Comparison of ENCODE assay signal across 16 cellular contexts in the genomic region with DNA sequence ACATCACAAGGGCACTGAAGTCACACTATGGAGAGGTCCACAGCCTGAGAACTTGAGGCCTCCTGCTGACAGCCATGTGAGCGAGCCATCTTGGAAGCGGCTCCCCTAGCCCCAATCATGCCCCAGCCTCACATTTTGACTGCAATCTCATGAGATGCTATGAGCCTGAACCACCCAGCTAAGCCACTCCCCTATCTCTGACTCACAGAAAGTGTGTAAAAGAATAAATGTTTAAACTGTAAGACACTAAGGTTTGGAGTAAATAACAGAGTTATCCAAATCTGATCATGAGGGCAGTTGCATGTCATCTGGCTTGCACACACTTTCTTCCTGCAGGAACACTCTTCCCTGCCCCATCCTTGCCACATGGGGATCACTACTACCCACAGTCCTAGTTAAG.
DNase-seq lines count a peak whose midpoint lies in the region; ATAC-seq and TF ChIP-seq lines count a peak whose summit lies in the region.
"Had no signal": no experiment of that assay in that cellular context is flagged by ENCODE, and none has a peak within 500 bp of the region (broad histone marks: within the 10 kb centered on the region; RNA-seq: fewer than 3 reads in every experiment).

No MANE protein-coding gene starts in this region.

- DNase-seq in activated T-cell treated with anti-CD3 and anti-CD28 coated beads, Interleukin-2, amount 50 U/mL, for 24 hours, result no peak
- no peak for DNase-seq in activated T-cell treated with anti-CD3 and anti-CD28 coated beads for 4 hours
- peak; percentile 69 for DNase-seq in PC-3
- DNase-seq in fibroblast of lung (ENCODE audit: low read depth in 2 of 2), result peak in 1 of 2 donors; percentile 69
- DNase-seq in spleen, result no peak
- no peak for DNase-seq in RKO (ENCODE audit: low spot score)
- DNase-seq: activated T-cell treated with anti-CD3 and anti-CD28 coated beads, Interleukin-2, amount 50 U/mL, for 1 hour; brain microvascular endothelial cell; hippocampal formation; NCI-H1930; NCI-H82; SHP77 treated with DMSO at 0.1 percent for 48 hours had no signal

- peak; percentile 77 for ATAC-seq in PC-3
- ATAC-seq in HG03432 (IDR thresholded peaks at IDR 0.05; ENCODE audit: unreplicated experiment), result no peak
- no peak for ATAC-seq in HG03196 (IDR thresholded peaks at IDR 0.05; ENCODE audit: unreplicated experiment)

- WGBS in spleen, 5 donors, result 82 to 100% (median 100%) methylated on average over 2 of the region's 2 CpGs

- peak overlapping the region; percentile 32 for H3K4me3 Mint-ChIP-seq in activated T-cell treated with anti-CD3 and anti-CD28 coated beads, Interleukin-2, amount 50 U/mL, for 24 hours
- H3K4me3 Mint-ChIP-seq: type B pancreatic cell had no signal

- CTCF ChIA-PET in PC-3 (lab: Charles Lee), result interaction anchor here (0.6 kb wide), 1 partner anchor 17 kb away, joined by 3 read pairs; no protein-coding TSS in a partner anchor

- H3K9ac ChIP-seq in PC-3 (ENCODE audit: low read length), result no peak overlapping the region
- no peak overlapping the region for H3K9ac ChIP-seq in fibroblast of lung (ENCODE audit: insufficient read depth, low read length)

- no peaks in the 10 kb centered on the region for H4K20me1 ChIP-seq in PC-3 (ENCODE audit: low read length)
- H4K20me1 ChIP-seq in fibroblast of lung (ENCODE audit: control insufficient read depth, extremely low read depth, insufficient read depth, low read length), result no peaks in the 10 kb centered on the region

- H2AFZ ChIP-seq in PC-3 (ENCODE audit: low read length) (no peak overlapping the region), fibroblast of lung (ENCODE audit: low read length) (no peak overlapping the region)

- no peak overlapping the region for H3K4me3 ChIP-seq in PC-3 (ENCODE audit: low read length)
- no peak overlapping the region for H3K4me3 ChIP-seq in fibroblast of lung (replicated peaks in 1 of 4; ENCODE audit: control extremely low read depth in 1 of 4, insufficient read depth in 1 of 4, low read depth in 3 of 4, low read length in 4 of 4)
- no peak overlapping the region for H3K4me3 ChIP-seq in spleen
- H3K4me3 ChIP-seq: skin epidermis had no signal

- H3K27me3 Mint-ChIP-seq in activated T-cell treated with anti-CD3 and anti-CD28 coated beads, Interleukin-2, amount 50 U/mL, for 24 hours, result no peaks in the 10 kb centered on the region
- H3K27me3 Mint-ChIP-seq: type B pancreatic cell had no signal

- H3K9me3 ChIP-seq in PC-3 (ENCODE audit: low read length) (no peaks in the 10 kb centered on the region), fibroblast of lung (ENCODE audit: control insufficient read depth, insufficient read depth, low read depth, low read length) (no peaks in the 10 kb centered on the region), spleen (no peaks in the 10 kb centered on the region)

- H3K27ac ChIP-seq in PC-3 (ENCODE audit: low read length), result peak overlapping the region; percentile 25
- peak overlapping the region; percentile 56 for H3K27ac ChIP-seq in fibroblast of lung (ENCODE audit: insufficient read depth, low read length)
- peak overlapping the region in 7 of 8 donors; percentile 1 to 80 (median 49) for H3K27ac ChIP-seq in spleen
- H3K27ac ChIP-seq: brain microvascular endothelial cell had no signal

- peaks cover 8% of the 10 kb centered on the region for H3F3A ChIP-seq in PC-3 (ENCODE audit: low read length, unreplicated experiment)

- peaks cover 63% of the 10 kb centered on the region for H3K36me3 Mint-ChIP-seq in activated T-cell treated with anti-CD3 and anti-CD28 coated beads, Interleukin-2, amount 50 U/mL, for 24 hours (ENCODE audit: low read depth)

- no TSS peak for BruUV-seq in PC-3 (replicated peaks; lab: Mats Ljungman, UMichigan)

- no peak for TF ChIP-seq POLR2A in spleen (IDR thresholded peaks at IDR 0.05)

- intact Hi-C loops in PC-3 (cut with micrococcal nuclease) (loop anchor here (5.0 kb wide), 1 partner anchor 118 kb away; no protein-coding TSS in a partner anchor), spleen (cut with DNase I; ENCODE audit: low total_unique reads) (no loop called here)

- H3K27me3 ChIP-seq in PC-3 (ENCODE audit: low read length), result no peaks in the 10 kb centered on the region
- no peaks in the 10 kb centered on the region for H3K27me3 ChIP-seq in fibroblast of lung (ENCODE audit: control insufficient read depth, insufficient read depth, low read length)
- H3K27me3 ChIP-seq in spleen (replicated peaks in 1 of 7), result no peaks in the 10 kb centered on the region
- H3K27me3 ChIP-seq: brain microvascular endothelial cell had no signal

- no peaks in the 10 kb centered on the region for H3K9me2 ChIP-seq in PC-3 (replicated peaks; ENCODE audit: low read length)

- POLR2A ChIA-PET in PC-3 (lab: Charles Lee; ENCODE audit: unreplicated experiment), result interaction anchor here (0.6 kb wide), 1 partner anchor 33 kb away, joined by 3 read pairs; no protein-coding TSS in a partner anchor

- H3K79me2 ChIP-seq in PC-3 (ENCODE audit: low read length) (no peaks in the 10 kb centered on the region), fibroblast of lung (ENCODE audit: control insufficient read depth, insufficient read depth, low read length) (peaks cover 24% of the 10 kb centered on the region)

- H3K4me1 Mint-ChIP-seq in activated T-cell treated with anti-CD3 and anti-CD28 coated beads, Interleukin-2, amount 50 U/mL, for 24 hours (ENCODE audit: low read depth), result peaks cover 84% of the 10 kb centered on the region

- H3K36me3 ChIP-seq in PC-3 (ENCODE audit: low read depth, low read length) (no peaks in the 10 kb centered on the region), fibroblast of lung (ENCODE audit: control insufficient read depth, insufficient read depth, low read length) (no peaks in the 10 kb centered on the region), spleen (peaks cover 0 to 6% (median 0%) of the 10 kb centered on the region in 6 donors)
- H3K36me3 ChIP-seq: brain microvascular endothelial cell had no signal

- TF ChIP-seq CTCF in PC-3 (conservative IDR thresholded peaks at IDR 0.05; ENCODE audit: low read depth, low read length) (no peak), fibroblast of lung (conservative IDR thresholded peaks at IDR 0.05 in 1 of 2, IDR thresholded peaks at IDR 0.05 in 1 of 2; ENCODE audit: low read depth in 1 of 2, low read length in 2 of 2) (no peak), spleen (IDR thresholded peaks at IDR 0.05 in 8 of 11, conservative IDR thresholded peaks at IDR 0.05 in 3 of 11) (no peak)

- peak overlapping the region; percentile 96 for H3K27ac Mint-ChIP-seq in activated T-cell treated with anti-CD3 and anti-CD28 coated beads, Interleukin-2, amount 50 U/mL, for 24 hours
- H3K27ac Mint-ChIP-seq: type B pancreatic cell had no signal

- H3K4me1 ChIP-seq in PC-3 (ENCODE audit: insufficient read depth, low read length) (peaks cover 38% of the 10 kb centered on the region), fibroblast of lung (ENCODE audit: control insufficient read depth, extremely low read depth, insufficient read depth, low read length) (peaks cover 13% of the 10 kb centered on the region), spleen (peaks cover 16 to 98% (median 57%) of the 10 kb centered on the region in 6 donors)

- H3K4me2 ChIP-seq in PC-3 (ENCODE audit: low read length), result peak overlapping the region; percentile 18; the same call in 1 of the 2 replicates
- H3K4me2 ChIP-seq in fibroblast of lung (ENCODE audit: extremely low read depth, insufficient read depth, low read length), result peak overlapping the region; percentile 64

- peaks cover 2% of the 10 kb centered on the region for H3K9me3 Mint-ChIP-seq in activated T-cell treated with anti-CD3 and anti-CD28 coated beads, Interleukin-2, amount 50 U/mL, for 24 hours
- H3K9me3 Mint-ChIP-seq: type B pancreatic cell had no signal
